ENCODE assay signal across 1 cellular context in genomic region chr3:49929333-49930240, GRCh38.
TF ChIP-seq lines count a peak whose summit lies in the region.

Gene MON1A (minus strand): TSS chr3:49929811. CDS start chr3:49913346, 16,465 bp downstream.

TF ChIP-seq in HEK293, 187 proteins besides CTCF, POLR2A, EP300 and RAD21 (continued from another document and continues in another):
- peak; percentile 65 for TF ChIP-seq ZBTB11 (tag by site-specific recombination; conservative IDR thresholded peaks at IDR 0.05; ENCODE audit: low read depth)
- 0 out of 2 replicates have a peak, but pooled peaks have one; percentile 13 for TF ChIP-seq ZNF843 (tag by site-specific recombination; IDR thresholded peaks at IDR 0.05)
- no peak for TF ChIP-seq ZNF148 (tag by site-specific recombination; IDR thresholded peaks at IDR 0.05; ENCODE audit: borderline replicate concordance)
- TF ChIP-seq ZNF558 (tag by site-specific recombination; IDR thresholded peaks at IDR 0.05) = no peak
- TF ChIP-seq HIC1 (tag by site-specific recombination; IDR thresholded peaks at IDR 0.05) = peak; percentile 72
- peak; percentile 47; the same call in 1 of the 2 replicates for TF ChIP-seq ZNF398 (tag by site-specific recombination; IDR thresholded peaks at IDR 0.05)
- TF ChIP-seq ZNF449 (tag by site-specific recombination; IDR thresholded peaks at IDR 0.05) = 0 out of 2 replicates have a peak, but pooled peaks have one; percentile 31
- peak; percentile 95 for TF ChIP-seq ZNF335 (tag by site-specific recombination; conservative IDR thresholded peaks at IDR 0.05)
- TF ChIP-seq ZFHX2 (tag by site-specific recombination; conservative IDR thresholded peaks at IDR 0.05) = peak; percentile 55; the same call in 1 of the 2 replicates
- no peak for TF ChIP-seq PRDM1 (tag by site-specific recombination; IDR thresholded peaks at IDR 0.05)
- peak; percentile 60 for TF ChIP-seq KLF9 (tag by site-specific recombination; IDR thresholded peaks at IDR 0.05; ENCODE audit: low read depth)
- TF ChIP-seq ZBTB26 (tag by site-specific recombination; optimal IDR thresholded peaks at IDR 0.05) = peak; percentile 44
- peak; percentile 74; the same call in 1 of the 2 replicates for TF ChIP-seq ZSCAN30 (tag by site-specific recombination; IDR thresholded peaks at IDR 0.05)
- peak; percentile 48 for TF ChIP-seq ZIC2 (tag by site-specific recombination; IDR thresholded peaks at IDR 0.05)
- TF ChIP-seq ZBTB10 (tag by site-specific recombination; IDR thresholded peaks at IDR 0.05) = 0 out of 2 replicates have a peak, but pooled peaks have one; percentile 42
- TF ChIP-seq BCL11B (tag by site-specific recombination; IDR thresholded peaks at IDR 0.05; ENCODE audit: low read depth) = peak; percentile 69
- peak; percentile 60; the same call in 1 of the 2 replicates for TF ChIP-seq ZNF610 (tag by site-specific recombination; IDR thresholded peaks at IDR 0.05; ENCODE audit: borderline replicate concordance)
- no peak for TF ChIP-seq ZNF639 (tag by site-specific recombination; IDR thresholded peaks at IDR 0.05)
- peak; percentile 61; the same call in 1 of the 2 replicates for TF ChIP-seq YY1 (tag by site-specific recombination; IDR thresholded peaks at IDR 0.05)
- TF ChIP-seq INSM2 (tag by site-specific recombination; IDR thresholded peaks at IDR 0.05) = no peak
- TF ChIP-seq EGR2 (tag by site-specific recombination; IDR thresholded peaks at IDR 0.05; ENCODE audit: low read depth) = peak; percentile 52; the same call in 1 of the 2 replicates
- TF ChIP-seq GLIS1 (tag by site-specific recombination; IDR thresholded peaks at IDR 0.05) = peak; percentile 74; the same call in 1 of the 2 replicates
- TF ChIP-seq ZNF76 (tag by site-specific recombination; IDR thresholded peaks at IDR 0.05; ENCODE audit: borderline replicate concordance, low read depth) = peak; percentile 93
- TF ChIP-seq PBX3 (CRISPR knock-in tag; IDR thresholded peaks at IDR 0.05) = peak; percentile 54; the same call in 1 of the 2 replicates
- no peak for TF ChIP-seq ZNF140 (tag by site-specific recombination; IDR thresholded peaks at IDR 0.05)
- peak; percentile 88 for TF ChIP-seq ZNF692 (tag by site-specific recombination; IDR thresholded peaks at IDR 0.05)
